In the genomic region with DNA sequence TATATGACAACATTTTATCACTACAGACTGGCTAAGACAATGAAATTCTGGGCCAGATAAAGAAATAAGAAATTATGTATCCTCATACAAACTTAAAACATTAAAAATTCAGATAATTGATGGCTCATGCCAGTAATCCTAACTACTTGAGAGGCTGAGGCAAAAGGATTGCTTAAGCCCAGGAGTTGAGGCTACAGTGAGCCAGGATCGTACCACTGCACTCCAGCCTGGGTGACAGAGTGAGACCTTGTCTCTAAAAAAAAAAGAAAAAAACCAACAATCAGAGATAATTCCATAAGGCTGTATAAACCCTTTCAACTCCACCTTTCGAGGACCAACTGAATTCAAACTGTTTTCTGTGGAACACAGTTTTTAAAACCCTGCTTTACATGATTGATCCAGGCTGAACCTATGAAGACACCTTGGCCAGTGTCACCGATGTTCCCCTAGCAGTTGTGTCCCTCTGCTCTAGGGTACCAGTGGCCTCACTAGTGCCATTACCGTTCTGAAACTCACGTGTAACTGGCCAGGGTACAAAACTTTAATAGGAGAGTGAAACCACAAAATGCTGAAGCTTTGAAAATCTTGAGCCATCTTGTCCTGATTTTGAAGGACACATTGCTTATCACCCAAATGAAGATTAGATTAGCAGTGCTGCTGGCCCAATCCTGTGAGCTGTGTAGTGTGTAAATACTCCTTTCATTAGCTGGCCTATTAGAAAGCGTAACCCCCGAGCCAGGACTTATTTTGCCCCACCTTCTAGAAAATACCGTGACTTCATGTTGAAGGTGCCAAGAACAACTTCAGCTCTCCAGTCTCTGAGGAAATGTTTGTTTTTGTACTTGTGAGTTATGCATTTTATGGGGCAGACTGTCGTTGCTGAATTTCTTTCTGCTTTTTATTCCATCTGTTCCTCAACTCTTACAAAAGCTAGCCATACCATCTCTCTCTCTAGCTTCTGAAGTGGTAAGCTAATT, we compare ENCODE assay signal across 14 cellular contexts.
DNase-seq lines count a peak whose midpoint lies in the region; TF ChIP-seq lines count a peak whose summit lies in the region.
"Had no signal": no experiment of that assay in that cellular context is flagged by ENCODE, and none has a peak within 500 bp of the region (broad histone marks: within the 10 kb centered on the region; RNA-seq: fewer than 3 reads in every experiment).

No MANE protein-coding gene starts in this region.

- CTCF ChIA-PET in HEK293 (lab: Yijun Ruan, JAX), result interaction anchor here (0.6 to 8.6 kb wide), 4 partner anchors 63 to 251 kb away, joined by 3 to 154 read pairs (median 6); no protein-coding TSS in a partner anchor

- TF ChIP-seq EP300 in stomach (IDR thresholded peaks at IDR 0.05), result no peak

- intact Hi-C loops in stomach (cut with DNase I; ENCODE audit: low total_unique reads), result no loop called here

- H3K9me3 ChIP-seq in HEK293 (ENCODE audit: control insufficient read depth, insufficient read depth, low read depth, low read length) (no peaks in the 10 kb centered on the region), stomach (no peaks in the 10 kb centered on the region)

- TF ChIP-seq CTCF in HEK293 (tag by site-specific recombination; IDR thresholded peaks at IDR 0.05) (no peak), choroid plexus epithelial cell (conservative IDR thresholded peaks at IDR 0.05; ENCODE audit: low read depth, low read length) (no peak), stomach (IDR thresholded peaks at IDR 0.05) (no peak), GM10266 (IDR thresholded peaks at IDR 0.05; ENCODE audit: control insufficient read depth, insufficient read depth, low read depth, missing control alignments) (no peak)

- H3K4me3 ChIP-seq in HEK293 (ENCODE audit: low read depth, low read length), result no peak overlapping the region
- H3K4me3 ChIP-seq in choroid plexus epithelial cell (ENCODE audit: low read depth, low read length), result peak overlapping the region; percentile 12
- H3K4me3 ChIP-seq in stomach, result peak overlapping the region in 3 of 4 donors; percentile 3 to 17 (median 8)

- H3K4me1 ChIP-seq in HEK293 (ENCODE audit: control insufficient read depth, insufficient read depth, low read length) (peaks cover 27% of the 10 kb centered on the region), stomach (peaks cover 5 to 43% (median 26%) of the 10 kb centered on the region in 4 donors)

- no peak for TF ChIP-seq POLR2A in stomach (IDR thresholded peaks at IDR 0.05)

- POLR2A ChIA-PET in HEK293 (lab: Yijun Ruan, JAX), result no interaction called here

- H3K27me3 ChIP-seq in stomach, result no peaks in the 10 kb centered on the region

- no peaks in the 10 kb centered on the region for H3K36me3 ChIP-seq in HEK293 (ENCODE audit: control insufficient read depth in 2 of 2, insufficient read depth in 1 of 2, low read length in 2 of 2)
- H3K36me3 ChIP-seq in stomach, result no peaks in the 10 kb centered on the region

- WGBS in stomach, 5 donors, result 23 to 42% (median 32%) methylated on average over 9 of the region's 9 CpGs

- H3K27ac ChIP-seq in HEK293 (ENCODE audit: extremely low read depth, low read depth, low read length), result peak overlapping the region; percentile 40; the same call in 1 of the 2 replicates
- peak overlapping the region; percentile 45 to 80 (median 61) for H3K27ac ChIP-seq in stomach

- DNase-seq in choroid plexus epithelial cell (ENCODE audit: low read depth) (peak; percentile 95), kidney glomerular epithelial cell (lab: John Stamatoyannopoulos, UW) (peak; percentile 10), stomach (peak; percentile 64), GM10266 (ENCODE audit: extremely low spot score) (no peak), SIG-M5 (lab: John Stamatoyannopoulos, UW) (no peak)
- DNase-seq in stimulated activated CD4-positive, alpha-beta T cell treated with anti-CD3 and anti-CD28 coated beads, Interleukin-12 subunit alpha, Interleukin-12 subunit beta, amount 100 ng/mL, for 4 hours, result no peak
- no peak for DNase-seq in effector CD8-positive, alpha-beta T cell (lab: John Stamatoyannopoulos, UW)
- DNase-seq: activated effector memory CD4-positive, alpha-beta T cell treated with Interleukin-2 at 50 U/mL for 16 hours; erythroblast; GOT3; naive thymus-derived CD8-positive, alpha-beta T cell; NCI-H1048; OCI-M1 had no signal

TF ChIP-seq in HEK293, 187 proteins besides CTCF, POLR2A, EP300 and RAD21 (continues in another document):
- TF ChIP-seq ZNF239 (tag by site-specific recombination; IDR thresholded peaks at IDR 0.05) (no peak), ZBTB7A (tag by site-specific recombination; IDR thresholded peaks at IDR 0.05; ENCODE audit: low read depth) (no peak), SP7 (tag by site-specific recombination; IDR thresholded peaks at IDR 0.05) (no peak), ZXDB (tag by site-specific recombination; IDR thresholded peaks at IDR 0.05) (peak; percentile 48; the same call in 1 of the 2 replicates), ZNF366 (tag by site-specific recombination; conservative IDR thresholded peaks at IDR 0.05) (0 out of 2 replicates have a peak, but pooled peaks have one; percentile 10), ZNF404 (tag by site-specific recombination; IDR thresholded peaks at IDR 0.05) (no peak), OSR2 (tag by site-specific recombination; IDR thresholded peaks at IDR 0.05) (peak; percentile 24; the same call in 1 of the 2 replicates), ZNF18 (tag by site-specific recombination; IDR thresholded peaks at IDR 0.05) (no peak), ZNF324 (tag by site-specific recombination; IDR thresholded peaks at IDR 0.05) (0 out of 2 replicates have a peak, but pooled peaks have one; percentile 10), ZBTB20 (tag by site-specific recombination; IDR thresholded peaks at IDR 0.05) (peak; percentile 77; the same call in 1 of the 2 replicates), GLI4 (tag by site-specific recombination; IDR thresholded peaks at IDR 0.05) (no peak)
- TF ChIP-seq, protein P1, sequence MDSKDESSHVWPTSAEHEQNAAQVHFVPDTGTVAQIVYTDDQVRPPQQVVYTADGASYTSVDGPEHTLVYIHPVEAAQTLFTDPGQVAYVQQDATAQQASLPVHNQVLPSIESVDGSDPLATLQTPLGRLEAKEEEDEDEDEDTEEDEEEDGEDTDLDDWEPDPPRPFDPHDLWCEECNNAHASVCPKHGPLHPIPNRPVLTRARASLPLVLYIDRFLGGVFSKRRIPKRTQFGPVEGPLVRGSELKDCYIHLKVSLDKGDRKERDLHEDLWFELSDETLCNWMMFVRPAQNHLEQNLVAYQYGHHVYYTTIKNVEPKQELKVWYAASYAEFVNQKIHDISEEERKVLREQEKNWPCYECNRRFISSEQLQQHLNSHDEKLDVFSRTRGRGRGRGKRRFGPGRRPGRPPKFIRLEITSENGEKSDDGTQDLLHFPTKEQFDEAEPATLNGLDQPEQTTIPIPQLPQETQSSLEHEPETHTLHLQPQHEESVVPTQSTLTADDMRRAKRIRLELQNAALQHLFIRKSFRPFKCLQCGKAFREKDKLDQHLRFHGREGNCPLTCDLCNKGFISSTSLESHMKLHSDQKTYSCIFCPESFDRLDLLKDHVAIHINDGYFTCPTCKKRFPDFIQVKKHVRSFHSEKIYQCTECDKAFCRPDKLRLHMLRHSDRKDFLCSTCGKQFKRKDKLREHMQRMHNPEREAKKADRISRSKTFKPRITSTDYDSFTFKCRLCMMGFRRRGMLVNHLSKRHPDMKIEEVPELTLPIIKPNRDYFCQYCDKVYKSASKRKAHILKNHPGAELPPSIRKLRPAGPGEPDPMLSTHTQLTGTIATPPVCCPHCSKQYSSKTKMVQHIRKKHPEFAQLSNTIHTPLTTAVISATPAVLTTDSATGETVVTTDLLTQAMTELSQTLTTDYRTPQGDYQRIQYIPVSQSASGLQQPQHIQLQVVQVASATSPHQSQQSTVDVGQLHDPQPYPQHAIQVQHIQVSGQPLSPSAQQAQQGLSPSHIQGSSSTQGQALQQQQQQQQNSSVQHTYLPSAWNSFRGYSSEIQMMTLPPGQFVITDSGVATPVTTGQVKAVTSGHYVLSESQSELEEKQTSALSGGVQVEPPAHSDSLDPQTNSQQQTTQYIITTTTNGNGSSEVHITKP (tag by site-specific recombination; IDR thresholded peaks at IDR 0.05), result peak; percentile 98
- TF ChIP-seq, protein P2, sequence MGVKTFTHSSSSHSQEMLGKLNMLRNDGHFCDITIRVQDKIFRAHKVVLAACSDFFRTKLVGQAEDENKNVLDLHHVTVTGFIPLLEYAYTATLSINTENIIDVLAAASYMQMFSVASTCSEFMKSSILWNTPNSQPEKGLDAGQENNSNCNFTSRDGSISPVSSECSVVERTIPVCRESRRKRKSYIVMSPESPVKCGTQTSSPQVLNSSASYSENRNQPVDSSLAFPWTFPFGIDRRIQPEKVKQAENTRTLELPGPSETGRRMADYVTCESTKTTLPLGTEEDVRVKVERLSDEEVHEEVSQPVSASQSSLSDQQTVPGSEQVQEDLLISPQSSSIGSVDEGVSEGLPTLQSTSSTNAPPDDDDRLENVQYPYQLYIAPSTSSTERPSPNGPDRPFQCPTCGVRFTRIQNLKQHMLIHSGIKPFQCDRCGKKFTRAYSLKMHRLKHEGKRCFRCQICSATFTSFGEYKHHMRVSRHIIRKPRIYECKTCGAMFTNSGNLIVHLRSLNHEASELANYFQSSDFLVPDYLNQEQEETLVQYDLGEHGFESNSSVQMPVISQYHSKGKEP (tag by site-specific recombination; IDR thresholded peaks at IDR 0.05), result 0 out of 2 replicates have a peak, but pooled peaks have one; percentile 10

Comparison
In these comparisons a context has a peak if more than half of its experiments do, and no peak if none do; other contexts are left out.
1. DNase-seq: peak in choroid plexus epithelial cell (single experiment), kidney glomerular epithelial cell (single experiment) and stomach (single experiment); none in stimulated activated CD4-positive, alpha-beta T cell treated with anti-CD3 and anti-CD28 coated beads, Interleukin-12 subunit alpha, Interleukin-12 subunit beta, amount 100 ng/mL, for 4 hours (single experiment), GM10266 (single experiment), SIG-M5 (single experiment) and effector CD8-positive, alpha-beta T cell (single experiment).